In the genomic region with DNA sequence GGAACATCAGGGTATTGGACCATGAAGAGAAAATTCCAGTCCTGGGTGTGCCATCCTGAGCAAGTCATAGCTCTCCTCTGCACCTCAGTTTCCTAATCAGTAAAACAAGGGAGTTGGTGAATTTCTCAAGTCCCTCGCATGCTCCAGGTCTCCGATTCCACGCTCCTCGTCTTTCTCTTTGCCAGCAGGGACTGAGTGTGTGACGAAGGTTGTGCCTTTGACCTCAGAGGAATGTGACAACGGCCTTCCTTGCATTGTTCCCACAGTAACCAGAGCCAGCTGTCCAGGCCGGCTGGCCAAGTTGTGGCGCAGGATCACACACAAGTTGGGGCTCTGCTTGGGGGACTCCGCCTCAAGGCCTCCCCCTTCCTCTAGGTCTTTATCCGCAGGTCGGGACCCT, we compare ENCODE assay signal across 11 cellular contexts.
DNase-seq lines count a peak whose midpoint lies in the region; ATAC-seq and TF ChIP-seq lines count a peak whose summit lies in the region.
"Had no signal": no experiment of that assay in that cellular context is flagged by ENCODE, and none has a peak within 500 bp of the region (broad histone marks: within the 10 kb centered on the region; RNA-seq: fewer than 3 reads in every experiment).

No MANE protein-coding gene starts in this region.

- no peaks in the 10 kb centered on the region for H3K27me3 Mint-ChIP-seq in T-helper 17 cell
- no peaks in the 10 kb centered on the region for H3K27me3 Mint-ChIP-seq in CD4-positive, alpha-beta T cell

- CTCF ChIA-PET in CD4-positive, alpha-beta T cell (lab: Charles Lee): no interaction called here

- peak overlapping the region; percentile 36 for H3K4me3 Mint-ChIP-seq in T-helper 17 cell
- H3K4me3 Mint-ChIP-seq in CD4-positive, alpha-beta T cell: no peak overlapping the region
- H3K4me3 Mint-ChIP-seq: activated naive CD4-positive, alpha-beta T cell treated with anti-CD3 and anti-CD28 coated beads for 36 hours had no signal

- no peaks in the 10 kb centered on the region for H3K27me3 ChIP-seq in right lobe of liver
- H3K27me3 ChIP-seq in CD4-positive, alpha-beta T cell (ENCODE audit: control insufficient read depth, insufficient read depth, low read length): no peaks in the 10 kb centered on the region
- H3K27me3 ChIP-seq: pancreas had no signal

- no peak for TF ChIP-seq CTCF in fibroblast of mammary gland (conservative IDR thresholded peaks at IDR 0.05; ENCODE audit: control insufficient read depth, insufficient read depth, low read depth, low read length)
- no peak for TF ChIP-seq CTCF in right lobe of liver (IDR thresholded peaks at IDR 0.05)
- no peak for TF ChIP-seq CTCF in CD4-positive, alpha-beta T cell (IDR thresholded peaks at IDR 0.05)

- peaks cover 2% of the 10 kb centered on the region for H3K4me1 Mint-ChIP-seq in T-helper 17 cell
- H3K4me1 Mint-ChIP-seq in CD4-positive, alpha-beta T cell (ENCODE audit: low read depth): no peaks in the 10 kb centered on the region

- H3K9me3 ChIP-seq in T-helper 17 cell (ENCODE audit: control insufficient read depth, low read length, poor library complexity, severe bottlenecking) (no peaks in the 10 kb centered on the region), right lobe of liver (no peaks in the 10 kb centered on the region)
- no peaks in the 10 kb centered on the region for H3K9me3 ChIP-seq in CD4-positive, alpha-beta T cell (ENCODE audit: control insufficient read depth, low read length)
- H3K9me3 ChIP-seq: pancreas had no signal

- no peak for ATAC-seq in T-helper 17 cell
- peak; percentile 22 to 48 (median 32) for ATAC-seq in right lobe of liver
- ATAC-seq in CD4-positive, alpha-beta T cell (ENCODE audit: poor library complexity): no peak
- ATAC-seq: pancreas had no signal

- DNase-seq in T-helper 17 cell (no peak), fibroblast of mammary gland (ENCODE audit: low read depth) (peak; percentile 54), right lobe of liver (no peak), substantia nigra (lab: John Stamatoyannopoulos, UW) (peak in 1 of 49 donors; percentile 13), NCI-H2227 treated with DMSO at 0.1 percent for 48 hours (lab: John Stamatoyannopoulos, UW) (no peak)
- DNase-seq in NK-92 treated with Interleukin-12 subunit alpha and Interleukin-12 subunit beta, amount 100 ng/mL, for 24 hours (lab: John Stamatoyannopoulos, UW): no peak
- DNase-seq in activated CD8-positive, alpha-beta memory T cell treated with anti-CD3 and anti-CD28 coated beads for 24 hours: no peak
- DNase-seq in CD4-positive, alpha-beta T cell: no peak
- DNase-seq: activated naive CD4-positive, alpha-beta T cell treated with anti-CD3 and anti-CD28 coated beads for 36 hours; NCI-H524 treated with DMSO at 0.1 percent for 48 hours; pancreas had no signal

- H3K36me3 ChIP-seq in right lobe of liver: no peaks in the 10 kb centered on the region
- H3K36me3 ChIP-seq: pancreas had no signal

- H3K27ac ChIP-seq in right lobe of liver (no peak overlapping the region), substantia nigra (ENCODE audit: low read depth, low read length, poor library complexity, severe bottlenecking) (peak overlapping the region; percentile 40)
- no peak overlapping the region for H3K27ac ChIP-seq in CD4-positive, alpha-beta T cell (ENCODE audit: low read depth, low read length)
- H3K27ac ChIP-seq: pancreas had no signal

- H3K4me3 ChIP-seq in fibroblast of mammary gland (ENCODE audit: control insufficient read depth, low read depth, low read length): no peak overlapping the region
- no peak overlapping the region for H3K4me3 ChIP-seq in right lobe of liver
- H3K4me3 ChIP-seq: pancreas had no signal

- TF ChIP-seq POLR2A in right lobe of liver (IDR thresholded peaks at IDR 0.05): no peak

- POLR2A ChIA-PET in CD4-positive, alpha-beta T cell (lab: Charles Lee): no interaction called here

- no peaks in the 10 kb centered on the region for H3K4me1 ChIP-seq in right lobe of liver
- H3K4me1 ChIP-seq: pancreas had no signal

- peaks cover 2% of the 10 kb centered on the region for H3K36me3 Mint-ChIP-seq in T-helper 17 cell (ENCODE audit: low read depth)
- H3K36me3 Mint-ChIP-seq in CD4-positive, alpha-beta T cell (ENCODE audit: low read depth): peaks cover 24% of the 10 kb centered on the region

- intact Hi-C loops in right lobe of liver (cut with DNase I): no loop called here
- intact Hi-C loops in CD4-positive, alpha-beta T cell (cut with DNase I, micrococcal nuclease): no loop called here

- H3K27ac Mint-ChIP-seq in T-helper 17 cell: peak overlapping the region; percentile 76
- no peak overlapping the region for H3K27ac Mint-ChIP-seq in CD4-positive, alpha-beta T cell
- H3K27ac Mint-ChIP-seq: activated naive CD4-positive, alpha-beta T cell treated with anti-CD3 and anti-CD28 coated beads for 36 hours had no signal

- no peaks in the 10 kb centered on the region for H3K9me3 Mint-ChIP-seq in CD4-positive, alpha-beta T cell
- H3K9me3 Mint-ChIP-seq: activated naive CD4-positive, alpha-beta T cell treated with anti-CD3 and anti-CD28 coated beads for 36 hours had no signal

- WGBS in right lobe of liver (ENCODE audit: insufficient coverage, low coverage, low lambda C conversion rate, missing lambda C conversion rate): 33% methylated on average over 1 of the region's 11 CpGs

Comparison
In these comparisons a context has a peak if more than half of its experiments do, and no peak if none do; other contexts are left out.
1. ATAC-seq: peak in right lobe of liver (4 of 4); none in T-helper 17 cell (single experiment) and CD4-positive, alpha-beta T cell (single experiment).